12 cellular contexts compared by ENCODE assay signal in the genomic region with DNA sequence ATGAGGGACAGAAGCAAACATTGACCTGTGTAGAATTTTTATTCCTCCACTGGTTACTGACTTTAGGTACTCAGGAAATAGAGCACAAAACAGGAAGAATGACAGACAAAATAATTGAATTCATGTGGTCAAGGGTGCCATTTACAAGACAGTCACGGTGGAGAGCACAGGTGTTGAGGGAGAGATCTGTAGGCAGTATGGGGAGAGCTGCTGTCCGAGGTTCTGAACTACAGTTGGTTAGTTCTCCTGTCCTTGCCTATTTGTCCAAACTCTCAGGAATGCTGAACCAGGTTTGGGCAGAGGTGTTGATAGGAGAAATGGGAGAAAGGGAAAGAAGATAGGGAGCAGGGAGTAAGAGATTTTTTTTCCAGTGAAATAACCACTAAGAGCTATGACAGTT.
A peak's percentile ranks its signal among the peaks of the same experiment; 100 is the strongest.
DNase-seq lines count a peak whose midpoint lies in the region; ATAC-seq and TF ChIP-seq lines count a peak whose summit lies in the region.
"Had no signal": no experiment of that assay in that cellular context is flagged by ENCODE, and none has a peak within 500 bp of the region (broad histone marks: within the 10 kb centered on the region; RNA-seq: fewer than 3 reads in every experiment).

No MANE protein-coding gene starts in this region.

- H3K9me3 Mint-ChIP-seq in activated CD4-positive, alpha-beta T cell treated with anti-CD3 and anti-CD28 coated beads, Interleukin-2, amount 10 ng/mL, durations not matched to agents 24 days and 14 days, result no peaks in the 10 kb centered on the region
- no peaks in the 10 kb centered on the region for H3K9me3 Mint-ChIP-seq in endothelial cell (ENCODE audit: unreplicated experiment)

- no peaks in the 10 kb centered on the region for H3K36me3 ChIP-seq in NT2/D1 (ENCODE audit: insufficient read depth, insufficient read length, low read length)

- H3K27me3 ChIP-seq in NT2/D1 (ENCODE audit: insufficient read depth, insufficient read length), result no peaks in the 10 kb centered on the region

- no peak overlapping the region for H3K4me3 ChIP-seq in NT2/D1 (ENCODE audit: insufficient read length, low read depth)
- no peak overlapping the region for H3K4me3 ChIP-seq in coronary artery

- H3K4me3 Mint-ChIP-seq in activated CD4-positive, alpha-beta T cell treated with anti-CD3 and anti-CD28 coated beads, Interleukin-2, amount 10 ng/mL, durations not matched to agents 24 days and 14 days, result no peak overlapping the region
- no peak overlapping the region for H3K4me3 Mint-ChIP-seq in endothelial cell (ENCODE audit: unreplicated experiment)
- H3K4me3 Mint-ChIP-seq: activated naive CD8-positive, alpha-beta T cell; immature natural killer cell had no signal

- no peak overlapping the region for H3K9ac ChIP-seq in NT2/D1 (ENCODE audit: insufficient read length, low read depth)

- H3K27me3 Mint-ChIP-seq in activated CD4-positive, alpha-beta T cell treated with anti-CD3 and anti-CD28 coated beads, Interleukin-2, amount 10 ng/mL, durations not matched to agents 24 days and 14 days, result no peaks in the 10 kb centered on the region
- peaks cover 1% of the 10 kb centered on the region for H3K27me3 Mint-ChIP-seq in endothelial cell (ENCODE audit: unreplicated experiment)

- no peak for TF ChIP-seq CTCF in endothelial cell (IDR thresholded peaks at IDR 0.05; ENCODE audit: unreplicated experiment)
- TF ChIP-seq CTCF in coronary artery (IDR thresholded peaks at IDR 0.05), result no peak

- peak; percentile 60 for DNase-seq in activated CD4-positive, alpha-beta T cell treated with anti-CD3 and anti-CD28 coated beads, Interleukin-2, amount 10 ng/mL, durations not matched to agents 24 days and 14 days
- no peak for DNase-seq in activated CD4-positive, alpha-beta T cell treated with anti-CD3 and anti-CD28 coated beads for 1 hour
- peak; percentile 50 for DNase-seq in NT2/D1 (ENCODE audit: low read depth, low spot score)
- DNase-seq in endothelial cell (ENCODE audit: low spot score), result peak; percentile 55
- peak; percentile 36 for DNase-seq in renal cortical epithelial cell (ENCODE audit: low read depth)
- DNase-seq in coronary artery (ENCODE audit: low spot score), result no peak
- no peak for DNase-seq in NCI-H69 (lab: John Stamatoyannopoulos, UW)
- DNase-seq: immature natural killer cell, SHP77 treated with DMSO at 0.1 percent for 48 hours had no signal

- H3K36me3 Mint-ChIP-seq in activated CD4-positive, alpha-beta T cell treated with anti-CD3 and anti-CD28 coated beads, Interleukin-2, amount 10 ng/mL, durations not matched to agents 24 days and 14 days (ENCODE audit: low read depth), result no peaks in the 10 kb centered on the region
- H3K36me3 Mint-ChIP-seq in endothelial cell (ENCODE audit: low read depth, unreplicated experiment), result no peaks in the 10 kb centered on the region
- H3K36me3 Mint-ChIP-seq: activated naive CD8-positive, alpha-beta T cell; immature natural killer cell had no signal

- H3K27ac Mint-ChIP-seq in activated CD4-positive, alpha-beta T cell treated with anti-CD3 and anti-CD28 coated beads, Interleukin-2, amount 10 ng/mL, durations not matched to agents 24 days and 14 days, result no peak overlapping the region
- no peak overlapping the region for H3K27ac Mint-ChIP-seq in endothelial cell (ENCODE audit: unreplicated experiment)
- H3K27ac Mint-ChIP-seq: activated naive CD8-positive, alpha-beta T cell; immature natural killer cell had no signal

- H3K4me1 ChIP-seq in NT2/D1 (ENCODE audit: insufficient read depth, insufficient read length), result no peaks in the 10 kb centered on the region

- no peak for ATAC-seq in GM21825 (IDR thresholded peaks at IDR 0.05; ENCODE audit: unreplicated experiment)

- no peak overlapping the region for H3K27ac ChIP-seq in coronary artery
- H3K27ac ChIP-seq: HL-60 had no signal

- intact Hi-C loops in activated CD4-positive, alpha-beta T cell treated with anti-CD3 and anti-CD28 coated beads, Interleukin-2, amount 10 ng/mL, durations not matched to agents 24 days and 14 days (cut with micrococcal nuclease), result no loop called here

- no peaks in the 10 kb centered on the region for H3K4me1 Mint-ChIP-seq in activated CD4-positive, alpha-beta T cell treated with anti-CD3 and anti-CD28 coated beads, Interleukin-2, amount 10 ng/mL, durations not matched to agents 24 days and 14 days
- H3K4me1 Mint-ChIP-seq in endothelial cell (ENCODE audit: unreplicated experiment), result peaks cover 21% of the 10 kb centered on the region
- H3K4me1 Mint-ChIP-seq: immature natural killer cell had no signal

- H3K9me3 ChIP-seq in NT2/D1 (ENCODE audit: insufficient read depth, low read length), result no peaks in the 10 kb centered on the region

Comparison
In these comparisons a context has a peak if more than half of its experiments do, and no peak if none do; other contexts are left out.
1. DNase-seq: peak in activated CD4-positive, alpha-beta T cell treated with anti-CD3 and anti-CD28 coated beads, Interleukin-2, amount 10 ng/mL, durations not matched to agents 24 days and 14 days (single experiment), NT2/D1 (single experiment), endothelial cell (single experiment) and renal cortical epithelial cell (single experiment); none in activated CD4-positive, alpha-beta T cell treated with anti-CD3 and anti-CD28 coated beads for 1 hour (single experiment), coronary artery (single experiment) and NCI-H69 (single experiment).